ENCODE assay signal across 23 cellular contexts in the genomic region with DNA sequence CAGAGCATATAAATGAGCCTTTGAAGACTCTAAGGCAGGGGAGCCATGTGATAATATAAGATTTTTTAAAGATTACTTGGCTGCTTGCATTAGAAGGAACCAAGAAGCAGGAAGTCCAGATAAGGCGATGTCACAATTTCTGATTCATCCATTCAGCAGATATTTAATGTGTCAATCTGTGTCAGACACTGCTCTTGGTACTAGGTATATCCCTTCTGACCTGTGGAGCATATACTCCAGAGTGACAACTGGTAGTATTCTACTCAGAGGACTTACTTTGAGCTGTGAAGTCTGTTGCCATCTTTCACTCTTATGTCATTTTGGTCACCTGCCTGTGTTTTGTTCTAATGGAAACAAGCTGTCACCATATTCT. TPM values are rescaled to one million over a fixed set of nuclear protein-coding genes. Genes with fewer than 3 reads are reported as not detected.
A peak's percentile ranks its signal among the peaks of the same experiment; 100 is the strongest.
DNase-seq lines count a peak whose midpoint lies in the region; ATAC-seq and TF ChIP-seq lines count a peak whose summit lies in the region.
"Had no signal": no experiment of that assay in that cellular context is flagged by ENCODE, and none has a peak within 500 bp of the region (broad histone marks: within the 10 kb centered on the region; RNA-seq: fewer than 3 reads in every experiment).

No MANE protein-coding gene starts in this region.

- H3K27me3 ChIP-seq in Panc1 (ENCODE audit: control insufficient read depth, insufficient read depth, low read length): no peaks in the 10 kb centered on the region
- H3K27me3 ChIP-seq in upper lobe of right lung: no peaks in the 10 kb centered on the region
- H3K27me3 ChIP-seq: body of pancreas, heart left ventricle, ovary, stomach had no signal

- CTCF ChIA-PET in Panc1 (lab: Charles Lee): no interaction called here

- H3K36me3 ChIP-seq in Panc1 (ENCODE audit: control insufficient read depth, insufficient read depth, low read length): peaks cover 55% of the 10 kb centered on the region
- peaks cover 82% of the 10 kb centered on the region for H3K36me3 ChIP-seq in upper lobe of right lung
- H3K36me3 ChIP-seq: ovary had no signal

- DNase-seq in activated naive CD8-positive, alpha-beta T cell treated with anti-CD3 and anti-CD28 coated beads, Interleukin-2, amount 10 ng/mL, durations not matched to agents 7 days and 5 days: no peak
- DNase-seq in activated naive CD8-positive, alpha-beta T cell treated with anti-CD3 and anti-CD28 coated beads for 36 hours: no peak
- DNase-seq in Panc1 (ENCODE audit: low read depth, low spot score): no peak
- peak; percentile 23 for DNase-seq in fibroblast of mammary gland (ENCODE audit: low read depth)
- DNase-seq in upper lobe of right lung: no peak
- DNase-seq in ecto neural progenitor cell (ENCODE audit: low spot score): no peak
- no peak for DNase-seq in SW480 (ENCODE audit: low spot score)
- DNase-seq: activated naive CD4-positive, alpha-beta T cell treated with anti-CD3 and anti-CD28 coated beads for 36 hours; body of pancreas; dermis blood vessel endothelial cell; H9; heart left ventricle; NCI-H1105 treated with DMSO at 0.1 percent for 48 hours; NCI-H526; ovary; stimulated activated CD4-positive, alpha-beta T cell treated with anti-CD3 and anti-CD28 coated beads, Interleukin-2, amount 100 ng/mL, for 24 hours; stomach; T-helper 9 cell had no signal

- H3K36me3 Mint-ChIP-seq in activated naive CD8-positive, alpha-beta T cell treated with anti-CD3 and anti-CD28 coated beads, Interleukin-2, amount 10 ng/mL, durations not matched to agents 7 days and 5 days: peaks cover 31% of the 10 kb centered on the region
- H3K36me3 Mint-ChIP-seq in activated naive CD8-positive, alpha-beta T cell treated with anti-CD3 and anti-CD28 coated beads for 36 hours: peaks cover 31% of the 10 kb centered on the region
- H3K36me3 Mint-ChIP-seq in stimulated activated memory B cell treated with anti-CD40 and anti-IgM and Interleukin-4, amounts not matched to agents 10 μg/mL and 1 μg/mL and 100 μg/mL, for 72 hours: peaks cover 56% of the 10 kb centered on the region

- no peak overlapping the region for H3K27ac Mint-ChIP-seq in activated naive CD8-positive, alpha-beta T cell treated with anti-CD3 and anti-CD28 coated beads, Interleukin-2, amount 10 ng/mL, durations not matched to agents 7 days and 5 days
- H3K27ac Mint-ChIP-seq in activated naive CD8-positive, alpha-beta T cell treated with anti-CD3 and anti-CD28 coated beads for 36 hours: no peak overlapping the region
- no peak overlapping the region for H3K27ac Mint-ChIP-seq in stimulated activated memory B cell treated with anti-CD40 and anti-IgM and Interleukin-4, amounts not matched to agents 10 μg/mL and 1 μg/mL and 100 μg/mL, for 72 hours
- H3K27ac Mint-ChIP-seq: activated naive CD4-positive, alpha-beta T cell treated with anti-CD3 and anti-CD28 coated beads for 36 hours had no signal

- H3K4me3 ChIP-seq in Panc1 (ENCODE audit: low read depth in 2 of 2, low read length in 2 of 2): no peak overlapping the region
- no peak overlapping the region for H3K4me3 ChIP-seq in fibroblast of mammary gland (ENCODE audit: control insufficient read depth, low read depth, low read length)
- H3K4me3 ChIP-seq in upper lobe of right lung: no peak overlapping the region
- H3K4me3 ChIP-seq: body of pancreas, heart left ventricle, K562, lung, ovary, SK-N-MC, stomach had no signal

- BruUV-seq in Panc1 (replicated peaks; lab: Mats Ljungman, UMichigan): no TSS peak

- H3K27ac ChIP-seq in Panc1 (ENCODE audit: low read length) (peak overlapping the region; percentile 70), upper lobe of right lung (no peak overlapping the region)
- H3K27ac ChIP-seq: body of pancreas, heart left ventricle, ovary, SK-N-MC, stomach had no signal

- H3K4me3 Mint-ChIP-seq in activated naive CD8-positive, alpha-beta T cell treated with anti-CD3 and anti-CD28 coated beads, Interleukin-2, amount 10 ng/mL, durations not matched to agents 7 days and 5 days: no peak overlapping the region
- no peak overlapping the region for H3K4me3 Mint-ChIP-seq in activated naive CD8-positive, alpha-beta T cell treated with anti-CD3 and anti-CD28 coated beads for 36 hours
- H3K4me3 Mint-ChIP-seq in stimulated activated memory B cell treated with anti-CD40 and anti-IgM and Interleukin-4, amounts not matched to agents 10 μg/mL and 1 μg/mL and 100 μg/mL, for 72 hours: no peak overlapping the region
- H3K4me3 Mint-ChIP-seq: activated naive CD4-positive, alpha-beta T cell treated with anti-CD3 and anti-CD28 coated beads for 36 hours; H9 had no signal

- H3K4me1 ChIP-seq in Panc1 (ENCODE audit: control insufficient read depth, insufficient read depth, low read length): peaks cover 73% of the 10 kb centered on the region
- H3K4me1 ChIP-seq in upper lobe of right lung: no peaks in the 10 kb centered on the region
- H3K4me1 ChIP-seq: body of pancreas had no signal

- H3K4me1 Mint-ChIP-seq in activated naive CD8-positive, alpha-beta T cell treated with anti-CD3 and anti-CD28 coated beads, Interleukin-2, amount 10 ng/mL, durations not matched to agents 7 days and 5 days: peaks cover 10% of the 10 kb centered on the region
- H3K4me1 Mint-ChIP-seq in activated naive CD8-positive, alpha-beta T cell treated with anti-CD3 and anti-CD28 coated beads for 36 hours: peaks cover 2% of the 10 kb centered on the region
- peaks cover 11% of the 10 kb centered on the region for H3K4me1 Mint-ChIP-seq in stimulated activated memory B cell treated with anti-CD40 and anti-IgM and Interleukin-4, amounts not matched to agents 10 μg/mL and 1 μg/mL and 100 μg/mL, for 72 hours

- no peaks in the 10 kb centered on the region for H3K9me3 Mint-ChIP-seq in activated naive CD8-positive, alpha-beta T cell treated with anti-CD3 and anti-CD28 coated beads, Interleukin-2, amount 10 ng/mL, durations not matched to agents 7 days and 5 days
- no peaks in the 10 kb centered on the region for H3K9me3 Mint-ChIP-seq in activated naive CD8-positive, alpha-beta T cell treated with anti-CD3 and anti-CD28 coated beads for 36 hours
- no peaks in the 10 kb centered on the region for H3K9me3 Mint-ChIP-seq in stimulated activated memory B cell treated with anti-CD40 and anti-IgM and Interleukin-4, amounts not matched to agents 10 μg/mL and 1 μg/mL and 100 μg/mL, for 72 hours
- H3K9me3 Mint-ChIP-seq: activated naive CD4-positive, alpha-beta T cell treated with anti-CD3 and anti-CD28 coated beads for 36 hours; H9 had no signal

- peak; percentile 26 for ATAC-seq in activated naive CD8-positive, alpha-beta T cell treated with anti-CD3 and anti-CD28 coated beads, Interleukin-2, amount 10 ng/mL, durations not matched to agents 7 days and 5 days (ENCODE audit: low read depth)
- ATAC-seq in Panc1 (no peak), upper lobe of right lung (peak; percentile 51)
- ATAC-seq in stimulated activated memory B cell treated with anti-CD40 and anti-IgM and Interleukin-4, amounts not matched to agents 10 μg/mL and 1 μg/mL and 100 μg/mL, for 72 hours: no peak
- ATAC-seq: body of pancreas, heart left ventricle, K562, sciatic nerve had no signal

- POLR2A ChIA-PET in activated naive CD8-positive, alpha-beta T cell treated with anti-CD3 and anti-CD28 coated beads, Interleukin-2, amount 10 ng/mL, durations not matched to agents 7 days and 5 days (lab: Charles Lee): interaction anchor here (0.6 to 1.1 kb wide), 2 partner anchors 27 to 770 kb away, joined by 3 read pairs; no protein-coding TSS in a partner anchor
- POLR2A ChIA-PET in Panc1 (lab: Charles Lee): no interaction called here

- no peak for TF ChIP-seq CTCF in Panc1 (IDR thresholded peaks at IDR 0.05)
- no peak for TF ChIP-seq CTCF in fibroblast of mammary gland (conservative IDR thresholded peaks at IDR 0.05; ENCODE audit: control insufficient read depth, insufficient read depth, low read depth, low read length)
- no peak for TF ChIP-seq CTCF in upper lobe of right lung (IDR thresholded peaks at IDR 0.05)

- no peaks in the 10 kb centered on the region for H3K27me3 Mint-ChIP-seq in activated naive CD8-positive, alpha-beta T cell treated with anti-CD3 and anti-CD28 coated beads, Interleukin-2, amount 10 ng/mL, durations not matched to agents 7 days and 5 days
- H3K27me3 Mint-ChIP-seq in activated naive CD8-positive, alpha-beta T cell treated with anti-CD3 and anti-CD28 coated beads for 36 hours: no peaks in the 10 kb centered on the region
- no peaks in the 10 kb centered on the region for H3K27me3 Mint-ChIP-seq in stimulated activated memory B cell treated with anti-CD40 and anti-IgM and Interleukin-4, amounts not matched to agents 10 μg/mL and 1 μg/mL and 100 μg/mL, for 72 hours

- H3K9me3 ChIP-seq in Panc1 (ENCODE audit: control insufficient read depth, insufficient read depth, low read depth, low read length) (no peaks in the 10 kb centered on the region), upper lobe of right lung (no peaks in the 10 kb centered on the region)
- H3K9me3 ChIP-seq: body of pancreas, heart left ventricle, ovary, stomach had no signal

- in situ Hi-C loops in Panc1 (cut with HindIII; ENCODE audit: low pct_unique_long_range_greater_than_20kb, low sequenced_read_pairs): no loop called here

- intact Hi-C loops in Panc1 (cut with micrococcal nuclease; ENCODE audit: unreplicated experiment) (no loop called here), upper lobe of right lung (cut with DNase I) (no loop called here)

RNA-seq across cellular contexts. Expression of a gene that starts 10.7 kb away (rescaled TPM):
- total RNA-seq in activated naive CD8-positive, alpha-beta T cell treated with anti-CD3 and anti-CD28 coated beads, Interleukin-2, amount 10 ng/mL, durations not matched to agents 7 days and 5 days: 1 to 10 TPM; 6.9 to 7.3 TPM
- 1 to 10 TPM; 5.7 to 6.4 TPM for total RNA-seq in activated naive CD8-positive, alpha-beta T cell treated with anti-CD3 and anti-CD28 coated beads for 36 hours
- total RNA-seq in Panc1 (2021; ENCODE audit: unreplicated experiment): 18.5 TPM
- 12.6 TPM for polyA plus RNA-seq in Panc1 (2012; ENCODE audit: insufficient read length)
- 4.4 TPM for total RNA-seq in upper lobe of right lung

Comparison
In these comparisons a context has a peak if more than half of its experiments do, and no peak if none do; other contexts are left out.
1. ATAC-seq: peak in activated naive CD8-positive, alpha-beta T cell treated with anti-CD3 and anti-CD28 coated beads, Interleukin-2, amount 10 ng/mL, durations not matched to agents 7 days and 5 days (single experiment) and upper lobe of right lung (single experiment); none in Panc1 (single experiment) and stimulated activated memory B cell treated with anti-CD40 and anti-IgM and Interleukin-4, amounts not matched to agents 10 μg/mL and 1 μg/mL and 100 μg/mL, for 72 hours (single experiment).